Comparison of ENCODE assay signal across 19 cellular contexts in genomic region chr6:35681298-35681697, GRCh38. TPM values are rescaled to one million over a fixed set of nuclear protein-coding genes. Genes with fewer than 3 reads are reported as not detected.
A peak's percentile ranks its signal among the peaks of the same experiment; 100 is the strongest.
DNase-seq lines count a peak whose midpoint lies in the region; ATAC-seq and TF ChIP-seq lines count a peak whose summit lies in the region.
"Had no signal": no experiment of that assay in that cellular context is flagged by ENCODE, and none has a peak within 500 bp of the region (broad histone marks: within the 10 kb centered on the region; RNA-seq: fewer than 3 reads in every experiment).

No MANE protein-coding gene starts in this region.

- CTCF ChIA-PET in activated naive CD4-positive, alpha-beta T cell treated with anti-CD3 and anti-CD28 coated beads, Interleukin-2, amount 10 ng/mL, durations not matched to agents 7 days and 5 days (lab: Charles Lee): interaction anchor here (0.6 to 7.8 kb wide), 3 partner anchors 14 to 870 kb away, joined by 3 to 43 read pairs (median 6); partner anchors contain the start of gene ARMC12
- CTCF ChIA-PET in OCI-LY7 (lab: Charles Lee; ENCODE audit: unreplicated experiment): no interaction called here

- H3K4me1 Mint-ChIP-seq in activated naive CD4-positive, alpha-beta T cell treated with anti-CD3 and anti-CD28 coated beads, Interleukin-2, amount 10 ng/mL, durations not matched to agents 7 days and 5 days: peaks cover 55% of the 10 kb centered on the region
- H3K4me1 Mint-ChIP-seq in T-helper 2 cell treated with Interferon-gamma antibody and Interleukin-4, amounts not matched to agents 5 μg/mL and 100 μg/mL, for 36 hours (ENCODE audit: low read depth): peaks cover 36% of the 10 kb centered on the region
- peaks cover 57% of the 10 kb centered on the region for H3K4me1 Mint-ChIP-seq in stimulated activated naive CD8-positive, alpha-beta T cell treated with anti-CD3 and anti-CD28 coated beads, Interleukin-15, Interleukin-2, amounts not matched to agents 100 ng/mL and 50 ng/mL, for 24 hours (ENCODE audit: low read depth)

- no peak overlapping the region for H2AFZ ChIP-seq in OCI-LY7 (ENCODE audit: low read length)

- peaks cover 99% of the 10 kb centered on the region for H3K79me2 ChIP-seq in OCI-LY7 (ENCODE audit: insufficient read depth, low read depth, low read length)

- no peaks in the 10 kb centered on the region for H3K27me3 Mint-ChIP-seq in activated naive CD4-positive, alpha-beta T cell treated with anti-CD3 and anti-CD28 coated beads, Interleukin-2, amount 10 ng/mL, durations not matched to agents 7 days and 5 days
- no peaks in the 10 kb centered on the region for H3K27me3 Mint-ChIP-seq in T-helper 2 cell treated with Interferon-gamma antibody and Interleukin-4, amounts not matched to agents 5 μg/mL and 100 μg/mL, for 36 hours (ENCODE audit: low read depth)
- H3K27me3 Mint-ChIP-seq in stimulated activated naive CD8-positive, alpha-beta T cell treated with anti-CD3 and anti-CD28 coated beads, Interleukin-15, Interleukin-2, amounts not matched to agents 100 ng/mL and 50 ng/mL, for 24 hours: no peaks in the 10 kb centered on the region
- H3K27me3 Mint-ChIP-seq: natural killer cell treated with Interleukin-12 subunit alpha and Interleukin-12 subunit beta and Interleukin-15 and Interleukin-18, amount 100 ng/mL, for 72 hours; stimulated activated naive B cell treated with anti-CD40 and anti-IgM and Interleukin-4, amounts not matched to agents 10 μg/mL and 1 μg/mL and 100 μg/mL, for 72 hours had no signal

- H3K27me3 ChIP-seq in effector memory CD4-positive, alpha-beta T cell (replicated peaks; ENCODE audit: control insufficient read depth, insufficient read depth, low read length, poor library complexity, severe bottlenecking): no peaks in the 10 kb centered on the region
- H3K27me3 ChIP-seq: foreskin keratinocyte, upper lobe of left lung had no signal

- peaks cover 10% of the 10 kb centered on the region for H3K36me3 ChIP-seq in effector memory CD4-positive, alpha-beta T cell (ENCODE audit: control insufficient read depth, insufficient read depth, low read length)
- H3K36me3 ChIP-seq in OCI-LY7 (ENCODE audit: insufficient read depth, low read length): peaks cover 75% of the 10 kb centered on the region
- H3K36me3 ChIP-seq: SJSA1 had no signal

- POLR2A ChIA-PET in OCI-LY7 (lab: Charles Lee): interaction anchor here (2.5 kb wide), 1 partner anchor 12 kb away, joined by 8 read pairs; no protein-coding TSS in a partner anchor

- peak; percentile 38 for DNase-seq in activated naive CD4-positive, alpha-beta T cell treated with Interleukin-2 at 50 U/mL for 16 hours
- DNase-seq in activated naive CD4-positive, alpha-beta T cell treated with anti-CD3 and anti-CD28 coated beads, Interleukin-2, amount 10 ng/mL, durations not matched to agents 7 days and 5 days: no peak
- peak; percentile 53 for DNase-seq in T-helper 2 cell treated with Interferon-gamma antibody and Interleukin-4, amounts not matched to agents 5 μg/mL and 100 μg/mL, for 36 hours (ENCODE audit: low spot score)
- DNase-seq in coronary artery (ENCODE audit: low spot score) (no peak), OCI-LY7 (ENCODE audit: low spot score) (no peak)
- DNase-seq in effector memory CD4-positive, alpha-beta T cell: no peak
- DNase-seq: activated CD4-positive, CD25-positive, alpha-beta regulatory T cell treated with anti-CD3 and anti-CD28 coated beads, Interleukin-2, amount 50 U/mL, for 72 hours; foreskin keratinocyte; mesenchymal stem cell; NCI-H146; NCI-H2227 treated with DMSO at 0.1 percent for 48 hours; stimulated activated naive B cell treated with anti-CD40 and anti-IgM and Interleukin-4, amounts not matched to agents 10 μg/mL and 1 μg/mL and 100 μg/mL, for 72 hours; T-helper 9 cell; upper lobe of left lung had no signal

- H3K27ac ChIP-seq in coronary artery: no peak overlapping the region
- H3K27ac ChIP-seq in effector memory CD4-positive, alpha-beta T cell (ENCODE audit: insufficient read depth, low read length, poor library complexity, severe bottlenecking): no peak overlapping the region
- no peak overlapping the region for H3K27ac ChIP-seq in OCI-LY7 (ENCODE audit: low read depth, low read length, poor library complexity, severe bottlenecking)
- H3K27ac ChIP-seq: foreskin keratinocyte, SJSA1, upper lobe of left lung had no signal

- no peak for ATAC-seq in GM21515 (IDR thresholded peaks at IDR 0.05; ENCODE audit: unreplicated experiment)
- ATAC-seq: foreskin keratinocyte; Panc1; stimulated activated naive B cell treated with anti-CD40 and anti-IgM and Interleukin-4, amounts not matched to agents 10 μg/mL and 1 μg/mL and 100 μg/mL, for 72 hours had no signal

- peaks cover 33% of the 10 kb centered on the region for H3K36me3 Mint-ChIP-seq in activated naive CD4-positive, alpha-beta T cell treated with anti-CD3 and anti-CD28 coated beads, Interleukin-2, amount 10 ng/mL, durations not matched to agents 7 days and 5 days
- H3K36me3 Mint-ChIP-seq in T-helper 2 cell treated with Interferon-gamma antibody and Interleukin-4, amounts not matched to agents 5 μg/mL and 100 μg/mL, for 36 hours (ENCODE audit: low read depth): peaks cover 38% of the 10 kb centered on the region
- peaks cover 20% of the 10 kb centered on the region for H3K36me3 Mint-ChIP-seq in stimulated activated naive CD8-positive, alpha-beta T cell treated with anti-CD3 and anti-CD28 coated beads, Interleukin-15, Interleukin-2, amounts not matched to agents 100 ng/mL and 50 ng/mL, for 24 hours (ENCODE audit: low read depth)

- no peaks in the 10 kb centered on the region for H3K9me2 ChIP-seq in OCI-LY7 (ENCODE audit: insufficient read depth, low read length)

- no peak overlapping the region for H3K27ac Mint-ChIP-seq in activated naive CD4-positive, alpha-beta T cell treated with anti-CD3 and anti-CD28 coated beads, Interleukin-2, amount 10 ng/mL, durations not matched to agents 7 days and 5 days
- no peak overlapping the region for H3K27ac Mint-ChIP-seq in T-helper 2 cell treated with Interferon-gamma antibody and Interleukin-4, amounts not matched to agents 5 μg/mL and 100 μg/mL, for 36 hours
- H3K27ac Mint-ChIP-seq in stimulated activated naive CD8-positive, alpha-beta T cell treated with anti-CD3 and anti-CD28 coated beads, Interleukin-15, Interleukin-2, amounts not matched to agents 100 ng/mL and 50 ng/mL, for 24 hours: peak overlapping the region; percentile 1
- H3K27ac Mint-ChIP-seq: stimulated activated naive B cell treated with anti-CD40 and anti-IgM and Interleukin-4, amounts not matched to agents 10 μg/mL and 1 μg/mL and 100 μg/mL, for 72 hours had no signal

- peaks cover 6% of the 10 kb centered on the region; the same call in 1 of the 2 replicates for H4K20me1 ChIP-seq in OCI-LY7 (ENCODE audit: insufficient read depth, low read length)

- TF ChIP-seq CTCF in coronary artery (IDR thresholded peaks at IDR 0.05) (no peak), OCI-LY7 (conservative IDR thresholded peaks at IDR 0.05; ENCODE audit: low read length) (no peak)

- intact Hi-C loops in OCI-LY7 (cut with micrococcal nuclease; ENCODE audit: unreplicated experiment): no loop called here

- no peaks in the 10 kb centered on the region for H3K9me3 ChIP-seq in effector memory CD4-positive, alpha-beta T cell (ENCODE audit: control insufficient read depth, low read length)
- peaks cover 9% of the 10 kb centered on the region; the same call in 1 of the 2 replicates for H3K9me3 ChIP-seq in OCI-LY7 (ENCODE audit: low read length)
- H3K9me3 ChIP-seq: SJSA1, upper lobe of left lung had no signal

- H3K4me3 ChIP-seq in coronary artery: peak overlapping the region; percentile 31
- no peak overlapping the region for H3K4me3 ChIP-seq in effector memory CD4-positive, alpha-beta T cell (ENCODE audit: insufficient read depth, low read depth, low read length, poor library complexity, severe bottlenecking)
- no peak overlapping the region for H3K4me3 ChIP-seq in OCI-LY7 (ENCODE audit: low read depth, low read length, poor library complexity, severe bottlenecking)
- H3K4me3 ChIP-seq: SJSA1, upper lobe of left lung had no signal

- no peak overlapping the region for H3K4me3 Mint-ChIP-seq in activated naive CD4-positive, alpha-beta T cell treated with anti-CD3 and anti-CD28 coated beads, Interleukin-2, amount 10 ng/mL, durations not matched to agents 7 days and 5 days
- H3K4me3 Mint-ChIP-seq in T-helper 2 cell treated with Interferon-gamma antibody and Interleukin-4, amounts not matched to agents 5 μg/mL and 100 μg/mL, for 36 hours: no peak overlapping the region
- peak overlapping the region; percentile 4 for H3K4me3 Mint-ChIP-seq in stimulated activated naive CD8-positive, alpha-beta T cell treated with anti-CD3 and anti-CD28 coated beads, Interleukin-15, Interleukin-2, amounts not matched to agents 100 ng/mL and 50 ng/mL, for 24 hours
- H3K4me3 Mint-ChIP-seq: natural killer cell treated with Interleukin-12 subunit alpha and Interleukin-12 subunit beta and Interleukin-15 and Interleukin-18, amount 100 ng/mL, for 72 hours; stimulated activated naive B cell treated with anti-CD40 and anti-IgM and Interleukin-4, amounts not matched to agents 10 μg/mL and 1 μg/mL and 100 μg/mL, for 72 hours had no signal

- peaks cover 29% of the 10 kb centered on the region for H3K4me1 ChIP-seq in effector memory CD4-positive, alpha-beta T cell (ENCODE audit: control insufficient read depth, insufficient read depth, low read length, poor library complexity, severe bottlenecking)
- H3K4me1 ChIP-seq in OCI-LY7 (ENCODE audit: insufficient read depth, low read length, poor library complexity, severe bottlenecking): peaks cover 19% of the 10 kb centered on the region

- no TSS peak for BruUV-seq in OCI-LY7 (replicated peaks; lab: Mats Ljungman, UMichigan)

- peaks cover 2% of the 10 kb centered on the region for H3K9me3 Mint-ChIP-seq in activated naive CD4-positive, alpha-beta T cell treated with anti-CD3 and anti-CD28 coated beads, Interleukin-2, amount 10 ng/mL, durations not matched to agents 7 days and 5 days
- H3K9me3 Mint-ChIP-seq in T-helper 2 cell treated with Interferon-gamma antibody and Interleukin-4, amounts not matched to agents 5 μg/mL and 100 μg/mL, for 36 hours: no peaks in the 10 kb centered on the region
- H3K9me3 Mint-ChIP-seq in stimulated activated naive CD8-positive, alpha-beta T cell treated with anti-CD3 and anti-CD28 coated beads, Interleukin-15, Interleukin-2, amounts not matched to agents 100 ng/mL and 50 ng/mL, for 24 hours: no peaks in the 10 kb centered on the region
- H3K9me3 Mint-ChIP-seq: natural killer cell treated with Interleukin-12 subunit alpha and Interleukin-12 subunit beta and Interleukin-15 and Interleukin-18, amount 100 ng/mL, for 72 hours; stimulated activated naive B cell treated with anti-CD40 and anti-IgM and Interleukin-4, amounts not matched to agents 10 μg/mL and 1 μg/mL and 100 μg/mL, for 72 hours had no signal

- H3K4me2 ChIP-seq in OCI-LY7 (ENCODE audit: low read length): no peak overlapping the region

RNA-seq across cellular contexts. Expression of gene FKBP5, which starts 7.4 kb away (rescaled TPM):
- total RNA-seq in OCI-LY7 (2014; rRNA removed; shearing (Covaris generic)): 42.5 and 43.2 TPM in 2 replicates
- total RNA-seq in OCI-LY7 (2022): 79.1 and 81.4 TPM in 2 replicates

RNA-seq across cellular contexts. Expression of gene ARMC12, which starts 55.5 kb away (rescaled TPM):
- total RNA-seq in OCI-LY7 (2014; rRNA removed; shearing (Covaris generic)): 3.4 and 3.7 TPM in 2 replicates
- total RNA-seq in OCI-LY7 (2022): 4.4 and 4.9 TPM in 2 replicates
- total RNA-seq: natural killer cell treated with Interleukin-12 subunit alpha and Interleukin-12 subunit beta and Interleukin-15 and Interleukin-18, amount 100 ng/mL, for 72 hours; SJSA1 had no signal

Comparison
In these comparisons a context has a peak if more than half of its experiments do, and no peak if none do; other contexts are left out.
1. DNase-seq: peak in activated naive CD4-positive, alpha-beta T cell treated with Interleukin-2 at 50 U/mL for 16 hours (single experiment) and T-helper 2 cell treated with Interferon-gamma antibody and Interleukin-4, amounts not matched to agents 5 μg/mL and 100 μg/mL, for 36 hours (single experiment); none in activated naive CD4-positive, alpha-beta T cell treated with anti-CD3 and anti-CD28 coated beads, Interleukin-2, amount 10 ng/mL, durations not matched to agents 7 days and 5 days (single experiment), coronary artery (single experiment), effector memory CD4-positive, alpha-beta T cell (0 of 3) and OCI-LY7 (single experiment).